ENCODE assay signal across 24 cellular contexts in genomic region chr10:125964558-125964957, GRCh38.
"Had no signal": no experiment of that assay in that cellular context is flagged by ENCODE, and none has a peak within 500 bp of the region (broad histone marks: within the 10 kb centered on the region; RNA-seq: fewer than 3 reads in every experiment).

No MANE protein-coding gene starts in this region.

- H3K4me1 ChIP-seq: colonic mucosa, esophagus muscularis mucosa, esophagus squamous epithelium, gastrocnemius medialis, gastroesophageal sphincter, heart left ventricle, heart right ventricle had no signal

- DNase-seq: colonic mucosa; cortex of kidney; dermis blood vessel endothelial cell; dorsolateral prefrontal cortex; effector CD4-positive, alpha-beta T cell; effector CD8-positive, alpha-beta T cell; effector memory CD4-positive, alpha-beta T cell; effector memory CD8-positive, alpha-beta T cell; endodermal cell; erythroblast; esophagus squamous epithelium; foreskin fibroblast; foreskin keratinocyte; foreskin melanocyte; gastrocnemius medialis; glutamatergic neuron; head of caudate nucleus; heart left ventricle; heart right ventricle had no signal

- H3K36me3 ChIP-seq: colonic mucosa, esophagus muscularis mucosa, esophagus squamous epithelium, gastrocnemius medialis, gastroesophageal sphincter, heart left ventricle, heart right ventricle had no signal

- ATAC-seq: effector memory CD8-positive, alpha-beta T cell; esophagus mucosa; foreskin keratinocyte; gastrocnemius medialis; gastroesophageal sphincter; heart left ventricle; heart right ventricle had no signal

- H3K4me3 ChIP-seq: colonic mucosa, coronary artery, dorsolateral prefrontal cortex, esophagus muscularis mucosa, esophagus squamous epithelium, gastrocnemius medialis, gastroesophageal sphincter, heart left ventricle, heart right ventricle had no signal

- H3K9me3 ChIP-seq: colonic mucosa, esophagus squamous epithelium, gastrocnemius medialis had no signal

- H3K27ac ChIP-seq: colonic mucosa, coronary artery, dorsolateral prefrontal cortex, epithelial cell of prostate, esophagus muscularis mucosa, esophagus squamous epithelium, foreskin keratinocyte, gastrocnemius medialis, gastroesophageal sphincter, heart left ventricle, heart right ventricle had no signal
